ENCODE assay signal across 13 cellular contexts in the genomic region with DNA sequence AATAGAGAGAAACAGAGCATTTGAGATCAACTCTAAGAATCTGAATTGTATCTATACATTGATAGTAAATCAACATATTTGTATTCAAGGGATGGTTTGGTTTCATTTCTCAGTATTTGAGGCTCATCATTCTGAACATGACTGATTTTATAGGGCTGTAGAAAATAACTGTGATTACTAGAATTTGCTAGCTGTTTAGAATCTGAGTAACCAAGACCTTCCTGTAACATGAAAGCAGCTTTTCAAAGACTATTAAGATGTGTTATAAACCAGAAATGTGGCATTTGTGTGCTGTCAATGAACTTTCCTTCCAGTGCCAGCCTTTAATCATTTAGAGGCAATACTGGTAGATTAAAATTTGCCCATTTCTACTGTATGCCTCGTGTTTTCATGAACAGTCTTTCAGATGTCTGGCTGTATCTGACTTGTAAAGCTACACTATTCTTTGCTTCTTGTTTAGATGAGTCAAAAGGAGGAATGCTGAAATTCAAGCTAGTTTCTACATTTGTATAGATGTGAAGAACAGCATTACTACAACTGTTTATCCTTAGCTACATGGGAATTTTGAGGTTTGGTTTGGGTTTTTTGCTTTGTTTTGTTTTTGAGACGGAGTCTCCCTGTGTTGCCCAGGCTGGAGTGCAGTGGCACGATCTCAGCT.
DNase-seq lines count a peak whose midpoint lies in the region; ATAC-seq, FAIRE-seq and TF ChIP-seq lines count a peak whose summit lies in the region.
"Had no signal": no experiment of that assay in that cellular context is flagged by ENCODE, and none has a peak within 500 bp of the region (broad histone marks: within the 10 kb centered on the region; RNA-seq: fewer than 3 reads in every experiment).

No MANE protein-coding gene starts in this region.

- H3K79me2 ChIP-seq in hepatocyte, result no peaks in the 10 kb centered on the region

- DNase-seq in AG04450 (ENCODE audit: low read depth, low spot score) (peak; percentile 61), H54 (ENCODE audit: insufficient read length, low spot score) (no peak), hepatocyte (ENCODE audit: low spot score) (no peak), HAP-1 (ENCODE audit: low spot score in 2 of 2) (no peak), psoas muscle (no peak), NCI-H446 (lab: John Stamatoyannopoulos, UW) (no peak)
- DNase-seq in activated naive CD8-positive, alpha-beta T cell treated with anti-CD3 and anti-CD28 coated beads, Interleukin-2, amount 10 ng/mL, durations not matched to agents 7 days and 5 days, result no peak
- DNase-seq in stimulated activated CD4-positive, alpha-beta T cell treated with anti-CD3 and anti-CD28 coated beads, Interleukin-1b, Interleukin-23, amount 100 ng/mL, for 48 hours, result no peak
- DNase-seq: AML-193; effector CD4-positive, alpha-beta T cell; NCI-H1930; T-helper 9 cell; upper lobe of left lung had no signal

- peak overlapping the region; percentile 57 for H3K4me3 Mint-ChIP-seq in activated naive CD8-positive, alpha-beta T cell treated with anti-CD3 and anti-CD28 coated beads, Interleukin-2, amount 10 ng/mL, durations not matched to agents 7 days and 5 days

- H3K4me1 Mint-ChIP-seq in activated naive CD8-positive, alpha-beta T cell treated with anti-CD3 and anti-CD28 coated beads, Interleukin-2, amount 10 ng/mL, durations not matched to agents 7 days and 5 days, result peaks cover 77% of the 10 kb centered on the region

- peaks cover 2% of the 10 kb centered on the region for H3K9me3 Mint-ChIP-seq in activated naive CD8-positive, alpha-beta T cell treated with anti-CD3 and anti-CD28 coated beads, Interleukin-2, amount 10 ng/mL, durations not matched to agents 7 days and 5 days

- WGBS in hepatocyte (ENCODE audit: low lambda C conversion rate, missing lambda C conversion rate), result 77% methylated on average over 3 of the region's 3 CpGs
- 90 to 99% (median 94%) methylated on average over 3 of the region's 3 CpGs for WGBS in psoas muscle, 3 donors

- H3K27me3 ChIP-seq in AG04450 (ENCODE audit: control insufficient read depth, insufficient read depth, low read length) (no peaks in the 10 kb centered on the region), hepatocyte (no peaks in the 10 kb centered on the region), HAP-1 (ENCODE audit: low read depth) (no peaks in the 10 kb centered on the region), psoas muscle (ENCODE audit: insufficient read depth in 3 of 3, low read length in 2 of 3) (no peaks in the 10 kb centered on the region)
- H3K27me3 ChIP-seq: upper lobe of left lung had no signal

- no peaks in the 10 kb centered on the region for H4K20me1 ChIP-seq in hepatocyte (ENCODE audit: insufficient read depth, poor library complexity, severe bottlenecking)

- H2AFZ ChIP-seq in hepatocyte, result no peak overlapping the region

- in situ Hi-C loops in HAP-1 (cut with MboI; ENCODE audit: low sequenced_read_pairs), result no loop called here

- peak overlapping the region; percentile 72 for H3K27ac ChIP-seq in AG04450 (ENCODE audit: low read depth, low read length)
- peak overlapping the region; percentile 27 for H3K27ac ChIP-seq in hepatocyte
- no peak overlapping the region for H3K27ac ChIP-seq in psoas muscle
- H3K27ac ChIP-seq: upper lobe of left lung had no signal

- peak; percentile 53 for ATAC-seq in activated naive CD8-positive, alpha-beta T cell treated with anti-CD3 and anti-CD28 coated beads, Interleukin-2, amount 10 ng/mL, durations not matched to agents 7 days and 5 days (ENCODE audit: low read depth)
- ATAC-seq in psoas muscle, result no peak

- intact Hi-C loops in psoas muscle (cut with DNase I), result no loop called here

- TF ChIP-seq POLR2A in H54 (IDR thresholded peaks at IDR 0.05; ENCODE audit: low read depth, low read length), result no peak

- H3K9me3 ChIP-seq in AG04450 (ENCODE audit: control insufficient read depth, insufficient read depth, low read length) (no peaks in the 10 kb centered on the region), hepatocyte (ENCODE audit: low read depth) (no peaks in the 10 kb centered on the region), HAP-1 (no peaks in the 10 kb centered on the region), psoas muscle (no peaks in the 10 kb centered on the region)
- H3K9me3 ChIP-seq: upper lobe of left lung had no signal

- H3K4me2 ChIP-seq in hepatocyte, result no peak overlapping the region

- H3K36me3 ChIP-seq in hepatocyte (replicated peaks; ENCODE audit: insufficient read depth, low read depth) (no peaks in the 10 kb centered on the region), HAP-1 (replicated peaks) (no peaks in the 10 kb centered on the region), psoas muscle (ENCODE audit: insufficient read depth in 1 of 2, low read depth in 1 of 2) (no peaks in the 10 kb centered on the region)

- H3K36me3 Mint-ChIP-seq in activated naive CD8-positive, alpha-beta T cell treated with anti-CD3 and anti-CD28 coated beads, Interleukin-2, amount 10 ng/mL, durations not matched to agents 7 days and 5 days, result peaks cover 38% of the 10 kb centered on the region

- no peaks in the 10 kb centered on the region for H3K27me3 Mint-ChIP-seq in activated naive CD8-positive, alpha-beta T cell treated with anti-CD3 and anti-CD28 coated beads, Interleukin-2, amount 10 ng/mL, durations not matched to agents 7 days and 5 days

- peak overlapping the region; percentile 90 for H3K27ac Mint-ChIP-seq in activated naive CD8-positive, alpha-beta T cell treated with anti-CD3 and anti-CD28 coated beads, Interleukin-2, amount 10 ng/mL, durations not matched to agents 7 days and 5 days

- CTCF ChIA-PET in AG04450 (lab: Charles Lee), result interaction anchor here (1.0 to 2.0 kb wide), 5 partner anchors 10 to 213 kb away, joined by 3 to 10 read pairs (median 3); no protein-coding TSS in a partner anchor

- TF ChIP-seq CTCF in AG04450 (IDR thresholded peaks at IDR 0.05; ENCODE audit: low read depth, low read length) (no peak), hepatocyte (IDR thresholded peaks at IDR 0.05; ENCODE audit: poor library complexity) (no peak), psoas muscle (IDR thresholded peaks at IDR 0.05) (no peak)

- no peaks in the 10 kb centered on the region for H3K4me1 ChIP-seq in hepatocyte (ENCODE audit: insufficient read depth)
- H3K4me1 ChIP-seq in HAP-1, result no peaks in the 10 kb centered on the region
- H3K4me1 ChIP-seq in psoas muscle, result no peaks in the 10 kb centered on the region
- H3K4me1 ChIP-seq: upper lobe of left lung had no signal

- peak; percentile 61 for FAIRE-seq in H54 (lab: Jason Lieb, UNC)

- H3K4me3 ChIP-seq in AG04450 (ENCODE audit: low read depth, low read length) (no peak overlapping the region), hepatocyte (no peak overlapping the region), HAP-1 (no peak overlapping the region), psoas muscle (no peak overlapping the region)
- H3K4me3 ChIP-seq: upper lobe of left lung had no signal

- POLR2A ChIA-PET in AG04450 (lab: Yijun Ruan, JAX), result interaction anchor here (1.2 to 1.4 kb wide), 2 partner anchors 10 to 137 kb away, joined by 6 to 8 read pairs; a partner anchor contains a TSS
- POLR2A ChIA-PET in activated naive CD8-positive, alpha-beta T cell treated with anti-CD3 and anti-CD28 coated beads, Interleukin-2, amount 10 ng/mL, durations not matched to agents 7 days and 5 days (lab: Charles Lee), result interaction anchor here (1.1 to 4.5 kb wide), 9 partner anchors 8 to 170 kb away, joined by 5 to 84 read pairs (median 11); a partner anchor contains a TSS

- no peaks in the 10 kb centered on the region for H3K9me2 ChIP-seq in hepatocyte (replicated peaks; ENCODE audit: insufficient read depth)
